ENCODE assay signal across 16 cellular contexts in genomic region chr16:57481421-57481820, GRCh38.
"Had no signal": no experiment of that assay in that cellular context is flagged by ENCODE, and none has a peak within 500 bp of the region (broad histone marks: within the 10 kb centered on the region; RNA-seq: fewer than 3 reads in every experiment).

No MANE protein-coding gene starts in this region.

- H3K27ac ChIP-seq: neutrophil, suprapubic skin had no signal

- H3K9me3 ChIP-seq: esophagus squamous epithelium, neutrophil, right atrium auricular region, suprapubic skin had no signal

- ATAC-seq: activated CD8-positive, alpha-beta memory T cell treated with anti-CD3 and anti-CD28 coated beads, Interleukin-2, amount 10 ng/mL, durations not matched to agents 7 days and 5 days; activated T-cell treated with anti-CD3 and anti-CD28 coated beads, Interleukin-2, amount 50 U/mL, for 4 hours; left colon; stimulated activated naive B cell treated with anti-CD40 and anti-IgM and Interleukin-4, amounts not matched to agents 10 μg/mL and 1 μg/mL and 100 μg/mL, for 72 hours had no signal

- H3K27me3 Mint-ChIP-seq: activated CD8-positive, alpha-beta memory T cell treated with anti-CD3 and anti-CD28 coated beads, Interleukin-2, amount 10 ng/mL, durations not matched to agents 7 days and 5 days; activated naive CD8-positive, alpha-beta T cell treated with anti-CD3 and anti-CD28 coated beads for 36 hours had no signal

- H3K9me3 Mint-ChIP-seq: activated naive CD8-positive, alpha-beta T cell treated with anti-CD3 and anti-CD28 coated beads for 36 hours; activated T-cell treated with anti-CD3 and anti-CD28 coated beads, Interleukin-2, amount 50 U/mL, for 4 hours; stimulated activated naive B cell treated with anti-CD40 and anti-IgM and Interleukin-4, amounts not matched to agents 10 μg/mL and 1 μg/mL and 100 μg/mL, for 72 hours had no signal

- H3K4me3 Mint-ChIP-seq: activated CD8-positive, alpha-beta memory T cell treated with anti-CD3 and anti-CD28 coated beads, Interleukin-2, amount 10 ng/mL, durations not matched to agents 7 days and 5 days; activated naive CD8-positive, alpha-beta T cell treated with anti-CD3 and anti-CD28 coated beads for 36 hours; activated T-cell treated with anti-CD3 and anti-CD28 coated beads, Interleukin-2, amount 50 U/mL, for 4 hours; stimulated activated naive B cell treated with anti-CD40 and anti-IgM and Interleukin-4, amounts not matched to agents 10 μg/mL and 1 μg/mL and 100 μg/mL, for 72 hours had no signal

- H3K4me2 ChIP-seq: smooth muscle cell had no signal

- H3K36me3 Mint-ChIP-seq: activated CD8-positive, alpha-beta memory T cell treated with anti-CD3 and anti-CD28 coated beads, Interleukin-2, amount 10 ng/mL, durations not matched to agents 7 days and 5 days; activated naive CD8-positive, alpha-beta T cell treated with anti-CD3 and anti-CD28 coated beads for 36 hours; stimulated activated naive B cell treated with anti-CD40 and anti-IgM and Interleukin-4, amounts not matched to agents 10 μg/mL and 1 μg/mL and 100 μg/mL, for 72 hours had no signal

- H3K36me3 ChIP-seq: neutrophil, right atrium auricular region had no signal

- H3K4me3 ChIP-seq: esophagus squamous epithelium, right atrium auricular region, smooth muscle cell, suprapubic skin had no signal

- H3K27me3 ChIP-seq: esophagus squamous epithelium, right atrium auricular region, suprapubic skin had no signal

- DNase-seq: activated CD4-positive, alpha-beta T cell treated with anti-CD3 and anti-CD28 coated beads for 1 hour; activated CD4-positive, alpha-beta T cell treated with anti-CD3 and anti-CD28 coated beads, Interleukin-2, amount 50 U/mL, for 48 hours; activated CD8-positive, alpha-beta memory T cell treated with anti-CD3 and anti-CD28 coated beads, Interleukin-2, amount 10 ng/mL, durations not matched to agents 7 days and 5 days; activated gamma-delta T cell treated with Interleukin-2 at 50 U/mL for 16 hours; activated naive CD8-positive, alpha-beta T cell treated with anti-CD3 and anti-CD28 coated beads for 36 hours; activated T-cell treated with anti-CD3 and anti-CD28 coated beads, Interleukin-2, amount 50 U/mL, for 4 hours; esophagus squamous epithelium; foreskin fibroblast; glutamatergic neuron; mammary epithelial cell; stimulated activated naive B cell treated with anti-CD40 and anti-IgM and Interleukin-4, amounts not matched to agents 10 μg/mL and 1 μg/mL and 100 μg/mL, for 72 hours had no signal

- H3K27ac Mint-ChIP-seq: activated CD8-positive, alpha-beta memory T cell treated with anti-CD3 and anti-CD28 coated beads, Interleukin-2, amount 10 ng/mL, durations not matched to agents 7 days and 5 days; activated naive CD8-positive, alpha-beta T cell treated with anti-CD3 and anti-CD28 coated beads for 36 hours had no signal
